ENCODE assay signal across 31 cellular contexts in the genomic region with DNA sequence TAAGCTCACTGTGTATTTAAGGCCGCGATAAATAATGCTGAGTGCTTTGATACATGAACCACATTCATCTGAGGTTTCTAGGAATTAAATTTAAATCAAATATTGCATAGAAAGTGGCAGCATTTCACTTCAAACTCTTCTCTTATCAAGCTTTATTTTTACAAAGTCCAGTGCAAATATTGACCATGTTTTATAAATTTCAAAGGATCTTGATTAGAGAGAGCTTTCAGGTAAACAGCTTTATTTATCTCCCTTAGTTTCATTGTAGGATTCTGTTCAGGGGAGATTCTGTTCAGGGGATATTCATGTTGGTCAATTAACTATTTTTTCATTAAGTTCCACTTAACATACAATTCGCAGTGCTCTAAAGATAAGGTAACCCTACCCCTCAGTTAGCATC.
"Had no signal": no experiment of that assay in that cellular context is flagged by ENCODE, and none has a peak within 500 bp of the region (broad histone marks: within the 10 kb centered on the region; RNA-seq: fewer than 3 reads in every experiment).

No MANE protein-coding gene starts in this region.

- H3K27me3 ChIP-seq: ascending aorta, body of pancreas, breast epithelium, Peyer's patch, SJSA1 had no signal

- H3K27ac ChIP-seq: body of pancreas, breast epithelium, Peyer's patch, SJSA1 had no signal

- H3K4me1 Mint-ChIP-seq: activated CD4-positive, alpha-beta T cell treated with anti-CD3 and anti-CD28 coated beads, Interleukin-2, amount 10 ng/mL, durations not matched to agents 24 days and 14 days; activated naive CD8-positive, alpha-beta T cell treated with anti-CD3 and anti-CD28 coated beads, Interleukin-2, amount 10 ng/mL, durations not matched to agents 7 days and 5 days; activated T-helper 17 cell treated with anti-CD3 and anti-CD28 coated beads, Interleukin-2, amount 50 U/mL, for 72 hours had no signal

- H3K27me3 Mint-ChIP-seq: activated CD4-positive, alpha-beta T cell treated with anti-CD3 and anti-CD28 coated beads, Interleukin-2, amount 10 ng/mL, durations not matched to agents 24 days and 14 days; activated CD8-positive, alpha-beta T cell treated with anti-CD3 and anti-CD28 coated beads for 36 hours; activated naive CD8-positive, alpha-beta T cell treated with anti-CD3 and anti-CD28 coated beads, Interleukin-2, amount 10 ng/mL, durations not matched to agents 7 days and 5 days had no signal

- H3K4me3 ChIP-seq: ascending aorta, body of pancreas, breast epithelium, Peyer's patch, SJSA1 had no signal

- H3K4me3 Mint-ChIP-seq: activated CD4-positive, alpha-beta T cell treated with anti-CD3 and anti-CD28 coated beads, Interleukin-2, amount 10 ng/mL, durations not matched to agents 24 days and 14 days; activated CD8-positive, alpha-beta T cell treated with anti-CD3 and anti-CD28 coated beads for 36 hours; activated naive CD8-positive, alpha-beta T cell treated with anti-CD3 and anti-CD28 coated beads, Interleukin-2, amount 10 ng/mL, durations not matched to agents 7 days and 5 days; activated T-cell treated with anti-CD3 and anti-CD28 coated beads, Interleukin-2, amount 50 U/mL, for 72 hours; activated T-helper 17 cell treated with anti-CD3 and anti-CD28 coated beads, Interleukin-2, amount 50 U/mL, for 72 hours; T-helper 1 cell treated with Interleukin-12 subunit alpha and Interleukin-12 subunit beta and Interleukin-4 antibody, amounts not matched to agents 30 μg/mL and 1 μg/mL, for 36 hours; T-helper 2 cell treated with Interferon-gamma antibody and Interleukin-4, amounts not matched to agents 5 μg/mL and 100 μg/mL, for 36 hours had no signal

- H3K9ac ChIP-seq: SK-N-SH had no signal

- H3K9me3 Mint-ChIP-seq: activated CD4-positive, alpha-beta T cell treated with anti-CD3 and anti-CD28 coated beads, Interleukin-2, amount 10 ng/mL, durations not matched to agents 24 days and 14 days; activated CD8-positive, alpha-beta T cell treated with anti-CD3 and anti-CD28 coated beads for 36 hours; activated naive CD8-positive, alpha-beta T cell treated with anti-CD3 and anti-CD28 coated beads, Interleukin-2, amount 10 ng/mL, durations not matched to agents 7 days and 5 days; activated T-cell treated with anti-CD3 and anti-CD28 coated beads, Interleukin-2, amount 50 U/mL, for 72 hours; activated T-helper 17 cell treated with anti-CD3 and anti-CD28 coated beads, Interleukin-2, amount 50 U/mL, for 72 hours; T-helper 1 cell treated with Interleukin-12 subunit alpha and Interleukin-12 subunit beta and Interleukin-4 antibody, amounts not matched to agents 30 μg/mL and 1 μg/mL, for 36 hours; T-helper 2 cell treated with Interferon-gamma antibody and Interleukin-4, amounts not matched to agents 5 μg/mL and 100 μg/mL, for 36 hours had no signal

- H3K4me2 ChIP-seq: SK-N-SH had no signal

- H3K36me3 Mint-ChIP-seq: activated naive CD8-positive, alpha-beta T cell treated with anti-CD3 and anti-CD28 coated beads, Interleukin-2, amount 10 ng/mL, durations not matched to agents 7 days and 5 days had no signal

- ATAC-seq: activated CD8-positive, alpha-beta T cell treated with anti-CD3 and anti-CD28 coated beads for 36 hours; activated T-cell treated with anti-CD3 and anti-CD28 coated beads, Interleukin-2, amount 50 U/mL, for 72 hours; activated T-helper 17 cell treated with anti-CD3 and anti-CD28 coated beads, Interleukin-2, amount 50 U/mL, for 72 hours; body of pancreas; PC-3 had no signal

- H3K4me1 ChIP-seq: body of pancreas, breast epithelium, Peyer's patch, SJSA1 had no signal

- H3K27ac Mint-ChIP-seq: activated CD4-positive, alpha-beta T cell treated with anti-CD3 and anti-CD28 coated beads, Interleukin-2, amount 10 ng/mL, durations not matched to agents 24 days and 14 days; activated CD8-positive, alpha-beta T cell treated with anti-CD3 and anti-CD28 coated beads for 36 hours; activated naive CD8-positive, alpha-beta T cell treated with anti-CD3 and anti-CD28 coated beads, Interleukin-2, amount 10 ng/mL, durations not matched to agents 7 days and 5 days; activated T-cell treated with anti-CD3 and anti-CD28 coated beads, Interleukin-2, amount 50 U/mL, for 72 hours; activated T-helper 17 cell treated with anti-CD3 and anti-CD28 coated beads, Interleukin-2, amount 50 U/mL, for 72 hours; T-helper 1 cell treated with Interleukin-12 subunit alpha and Interleukin-12 subunit beta and Interleukin-4 antibody, amounts not matched to agents 30 μg/mL and 1 μg/mL, for 36 hours; T-helper 2 cell treated with Interferon-gamma antibody and Interleukin-4, amounts not matched to agents 5 μg/mL and 100 μg/mL, for 36 hours had no signal

- H3K36me3 ChIP-seq: ascending aorta, breast epithelium, Peyer's patch, SJSA1 had no signal

- H3K9me3 ChIP-seq: ascending aorta, body of pancreas, breast epithelium, Peyer's patch, SJSA1, SK-N-SH had no signal

- DNase-seq: activated CD4-positive, alpha-beta T cell treated with anti-CD3 and anti-CD28 coated beads, Interleukin-2, amount 10 ng/mL, durations not matched to agents 24 days and 14 days; activated CD4-positive, alpha-beta T cell treated with anti-CD3 and anti-CD28 coated beads, Interleukin-2, amount 50 U/mL, for 4 hours; activated CD8-positive, alpha-beta T cell treated with anti-CD3 and anti-CD28 coated beads for 36 hours; activated effector memory CD4-positive, alpha-beta T cell treated with anti-CD3 and anti-CD28 coated beads, Interleukin-2, amount 50 U/mL, for 16 hours; activated naive CD4-positive, alpha-beta T cell; activated naive CD4-positive, alpha-beta T cell treated with anti-CD3 and anti-CD28 coated beads, Interleukin-2, amount 50 U/mL, for 16 hours; activated naive CD8-positive, alpha-beta T cell treated with anti-CD3 and anti-CD28 coated beads, Interleukin-2, amount 10 ng/mL, durations not matched to agents 7 days and 5 days; activated T-cell treated with anti-CD3 and anti-CD28 coated beads, Interleukin-2, amount 50 U/mL, for 1 hour; activated T-cell treated with anti-CD3 and anti-CD28 coated beads, Interleukin-2, amount 50 U/mL, for 72 hours; amygdala; body of pancreas; Karpas-422; NCI-H1105; NCI-H1417 treated with DMSO at 0.1 percent for 48 hours; NCI-H187 treated with DMSO at 0.1 percent for 48 hours; NCI-H2081; NCI-H2171; NCI-H510A; NCI-H526; NK-92 treated with Interleukin-12 subunit alpha and Interleukin-12 subunit beta, amount 100 ng/mL, for 24 hours; PC-3; Peyer's patch; RPMI8226; SHP77 treated with DMSO at 0.1 percent for 48 hours; SK-N-SH had no signal
